ENCODE assay signal across 13 cellular contexts in genomic region chr7:24905996-24906770, GRCh38.
DNase-seq lines count a peak whose midpoint lies in the region; ATAC-seq lines count a peak whose summit lies in the region.
"Had no signal": no experiment of that assay in that cellular context is flagged by ENCODE, and none has a peak within 500 bp of the region (broad histone marks: within the 10 kb centered on the region; RNA-seq: fewer than 3 reads in every experiment).

No MANE protein-coding gene starts in this region.

- peaks cover 19% of the 10 kb centered on the region for H3K36me3 ChIP-seq in Karpas-422 (ENCODE audit: insufficient read depth, low read length)
- H3K36me3 ChIP-seq: ovary had no signal

- H4K20me1 ChIP-seq in Karpas-422 (ENCODE audit: insufficient read depth, low read depth, low read length): peaks cover 3% of the 10 kb centered on the region; the same call in 1 of the 2 replicates

- intact Hi-C loops in activated CD4-positive, alpha-beta T cell treated with anti-CD3 and anti-CD28 coated beads for 36 hours (cut with DNase I, micrococcal nuclease): loop anchor here (2.0 to 10.0 kb wide), 4 partner anchors 61 to 1311 kb away; partner anchors contain the start of genes CYCS (in 2 of the 2) and CCDC126 (in 1 of the 2)
- intact Hi-C loops in sciatic nerve (cut with DNase I): no loop called here

- peaks cover 16% of the 10 kb centered on the region for H3K36me3 Mint-ChIP-seq in activated CD4-positive, alpha-beta T cell treated with anti-CD3 and anti-CD28 coated beads for 36 hours (ENCODE audit: low read depth)
- H3K36me3 Mint-ChIP-seq in activated T-helper 17 cell treated with anti-CD3 and anti-CD28 coated beads, Interleukin-2, amount 50 U/mL, for 72 hours (ENCODE audit: low read depth): peaks cover 16% of the 10 kb centered on the region

- CTCF ChIA-PET in activated CD4-positive, alpha-beta T cell treated with anti-CD3 and anti-CD28 coated beads for 36 hours (lab: Charles Lee): no interaction called here

- peak; percentile 59 for DNase-seq in activated CD4-positive, alpha-beta T cell treated with anti-CD3 and anti-CD28 coated beads for 36 hours
- DNase-seq in activated CD4-positive, alpha-beta T cell treated with anti-CD3 and anti-CD28 coated beads, Interleukin-2, amount 50 U/mL, for 1 hour: no peak
- DNase-seq in Karpas-422 (no peak), kidney glomerular epithelial cell (lab: John Stamatoyannopoulos, UW) (peak; percentile 77), germinal center (ENCODE audit: low spot score) (no peak), sciatic nerve (ENCODE audit: low spot score) (no peak)
- DNase-seq: Caco-2, NCI-H1048 had no signal

- H3K4me1 Mint-ChIP-seq in activated CD4-positive, alpha-beta T cell treated with anti-CD3 and anti-CD28 coated beads for 36 hours: peaks cover 43% of the 10 kb centered on the region
- H3K4me1 Mint-ChIP-seq in activated T-helper 17 cell treated with anti-CD3 and anti-CD28 coated beads, Interleukin-2, amount 50 U/mL, for 72 hours: peaks cover 33% of the 10 kb centered on the region

- H3K4me3 ChIP-seq in Karpas-422 (ENCODE audit: low read length): no peak overlapping the region
- H3K4me3 ChIP-seq: A549, coronary artery, ovary had no signal

- H3K4me3 Mint-ChIP-seq in activated CD4-positive, alpha-beta T cell treated with anti-CD3 and anti-CD28 coated beads for 36 hours: no peak overlapping the region
- no peak overlapping the region for H3K4me3 Mint-ChIP-seq in activated T-helper 17 cell treated with anti-CD3 and anti-CD28 coated beads, Interleukin-2, amount 50 U/mL, for 72 hours

- no peaks in the 10 kb centered on the region for H3K9me2 ChIP-seq in Karpas-422 (replicated peaks; ENCODE audit: insufficient read depth, low read length)

- H3K4me2 ChIP-seq in Karpas-422 (ENCODE audit: low read depth, low read length, poor library complexity, severe bottlenecking): no peak overlapping the region

- H3K9me3 Mint-ChIP-seq in activated CD4-positive, alpha-beta T cell treated with anti-CD3 and anti-CD28 coated beads for 36 hours (ENCODE audit: low read depth): no peaks in the 10 kb centered on the region
- no peaks in the 10 kb centered on the region for H3K9me3 Mint-ChIP-seq in activated T-helper 17 cell treated with anti-CD3 and anti-CD28 coated beads, Interleukin-2, amount 50 U/mL, for 72 hours

- peak; percentile 25 for ATAC-seq in activated CD4-positive, alpha-beta T cell treated with anti-CD3 and anti-CD28 coated beads for 36 hours
- ATAC-seq in activated T-helper 17 cell treated with anti-CD3 and anti-CD28 coated beads, Interleukin-2, amount 50 U/mL, for 72 hours (replicated peaks): peak; percentile 54
- ATAC-seq in GM19467 (IDR thresholded peaks at IDR 0.05; ENCODE audit: unreplicated experiment) (no peak), sciatic nerve (no peak)

- no peaks in the 10 kb centered on the region for H3K27me3 ChIP-seq in Karpas-422 (ENCODE audit: low read length)
- H3K27me3 ChIP-seq: ovary had no signal

- no peak overlapping the region for H3K27ac Mint-ChIP-seq in activated CD4-positive, alpha-beta T cell treated with anti-CD3 and anti-CD28 coated beads for 36 hours
- H3K27ac Mint-ChIP-seq in activated T-helper 17 cell treated with anti-CD3 and anti-CD28 coated beads, Interleukin-2, amount 50 U/mL, for 72 hours: no peak overlapping the region

- peaks cover 98% of the 10 kb centered on the region for H3K79me2 ChIP-seq in Karpas-422 (ENCODE audit: low read length)

- H3K9me3 ChIP-seq in Karpas-422 (ENCODE audit: low read length): no peaks in the 10 kb centered on the region
- H3K9me3 ChIP-seq: A549, Caco-2, ovary had no signal

- POLR2A ChIA-PET in activated CD4-positive, alpha-beta T cell treated with anti-CD3 and anti-CD28 coated beads for 36 hours (lab: Charles Lee): no interaction called here

- H3K27ac ChIP-seq in Karpas-422 (ENCODE audit: low read length): peak overlapping the region; percentile 67
- H3K27ac ChIP-seq: coronary artery had no signal

- no peak overlapping the region for H2AFZ ChIP-seq in Karpas-422 (ENCODE audit: low read length)

- no peaks in the 10 kb centered on the region for H3K27me3 Mint-ChIP-seq in activated CD4-positive, alpha-beta T cell treated with anti-CD3 and anti-CD28 coated beads for 36 hours
- H3K27me3 Mint-ChIP-seq in activated T-helper 17 cell treated with anti-CD3 and anti-CD28 coated beads, Interleukin-2, amount 50 U/mL, for 72 hours: no peaks in the 10 kb centered on the region

- H3K4me1 ChIP-seq in Karpas-422 (ENCODE audit: low read length): peaks cover 94% of the 10 kb centered on the region

- no peak overlapping the region for H3K9ac ChIP-seq in Karpas-422 (ENCODE audit: low read length)

Comparison
In these comparisons a context has a peak if more than half of its experiments do, and no peak if none do; other contexts are left out.
1. DNase-seq: peak in activated CD4-positive, alpha-beta T cell treated with anti-CD3 and anti-CD28 coated beads for 36 hours (single experiment) and kidney glomerular epithelial cell (single experiment); none in activated CD4-positive, alpha-beta T cell treated with anti-CD3 and anti-CD28 coated beads, Interleukin-2, amount 50 U/mL, for 1 hour (single experiment), Karpas-422 (single experiment), germinal center (single experiment) and sciatic nerve (single experiment).
2. ATAC-seq: peak in activated CD4-positive, alpha-beta T cell treated with anti-CD3 and anti-CD28 coated beads for 36 hours (single experiment) and activated T-helper 17 cell treated with anti-CD3 and anti-CD28 coated beads, Interleukin-2, amount 50 U/mL, for 72 hours (single experiment); none in GM19467 (single experiment) and sciatic nerve (single experiment).